13 cellular contexts compared by ENCODE assay signal in the genomic region with DNA sequence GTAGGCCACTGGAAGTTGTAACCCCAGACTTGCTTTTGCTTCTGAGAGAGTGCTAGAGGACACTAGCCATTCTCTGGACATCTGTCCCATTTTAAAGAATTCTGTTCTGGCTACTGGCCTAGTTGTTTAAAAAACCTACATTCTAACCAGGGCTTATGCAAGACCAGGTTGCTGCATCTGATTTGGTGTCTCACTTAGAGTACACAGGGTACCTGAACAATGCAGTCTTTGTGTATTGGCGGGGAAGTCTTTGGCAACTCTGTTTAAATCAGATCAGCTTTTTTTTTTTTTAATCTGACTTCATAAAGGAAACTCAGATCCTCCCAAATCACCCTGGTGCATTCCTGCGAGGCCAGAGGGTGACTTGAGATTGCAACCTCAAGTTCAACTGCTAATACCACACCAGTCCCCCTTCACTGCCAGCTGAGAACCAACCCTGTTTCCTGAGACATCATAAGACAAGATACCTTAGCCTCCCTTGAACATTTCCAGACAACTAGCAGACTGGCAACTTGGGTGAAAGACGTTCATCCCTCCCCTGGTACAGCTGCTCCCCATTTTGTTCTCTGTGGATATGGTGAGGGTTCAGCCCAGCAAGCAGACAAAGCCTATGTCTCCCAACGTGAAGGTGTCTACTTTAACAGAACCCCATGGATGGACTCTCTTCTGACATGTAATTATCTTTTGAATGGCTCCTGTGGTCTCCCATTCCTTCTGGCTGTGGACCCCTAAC. TPM values are rescaled to one million over a fixed set of nuclear protein-coding genes. Genes with fewer than 3 reads are reported as not detected.
A peak's percentile ranks its signal among the peaks of the same experiment; 100 is the strongest.
DNase-seq lines count a peak whose midpoint lies in the region; ATAC-seq, FAIRE-seq and TF ChIP-seq lines count a peak whose summit lies in the region.
"Had no signal": no experiment of that assay in that cellular context is flagged by ENCODE, and none has a peak within 500 bp of the region (broad histone marks: within the 10 kb centered on the region; RNA-seq: fewer than 3 reads in every experiment).

No MANE protein-coding gene starts in this region.

- no peaks in the 10 kb centered on the region for H3K27me3 Mint-ChIP-seq in activated CD4-positive, alpha-beta T cell treated with anti-CD3 and anti-CD28 coated beads, Interleukin-2, amount 10 ng/mL, durations not matched to agents 24 days and 14 days

- peaks cover 56% of the 10 kb centered on the region for H3K36me3 Mint-ChIP-seq in activated CD4-positive, alpha-beta T cell treated with anti-CD3 and anti-CD28 coated beads, Interleukin-2, amount 10 ng/mL, durations not matched to agents 24 days and 14 days (ENCODE audit: low read depth)
- peaks cover 11 to 54% of the 10 kb centered on the region in 2 donors for H3K36me3 Mint-ChIP-seq in activated naive CD4-positive, alpha-beta T cell treated with anti-CD3 and anti-CD28 coated beads, Interleukin-2, amount 50 U/mL, for 72 hours
- peaks cover 90% of the 10 kb centered on the region for H3K36me3 Mint-ChIP-seq in stimulated activated effector memory CD8-positive, alpha-beta T cell treated with anti-CD3 and anti-CD28 coated beads, Interleukin-12 subunit alpha, Interleukin-12 subunit beta, amount 100 ng/mL, for 72 hours

- peak overlapping the region; percentile 51 for H3K27ac Mint-ChIP-seq in activated CD4-positive, alpha-beta T cell treated with anti-CD3 and anti-CD28 coated beads, Interleukin-2, amount 10 ng/mL, durations not matched to agents 24 days and 14 days
- peak overlapping the region; percentile 79 to 89 for H3K27ac Mint-ChIP-seq in activated naive CD4-positive, alpha-beta T cell treated with anti-CD3 and anti-CD28 coated beads, Interleukin-2, amount 50 U/mL, for 72 hours
- H3K27ac Mint-ChIP-seq in stimulated activated effector memory CD8-positive, alpha-beta T cell treated with anti-CD3 and anti-CD28 coated beads, Interleukin-12 subunit alpha, Interleukin-12 subunit beta, amount 100 ng/mL, for 72 hours: peak overlapping the region; percentile 54

- no peak overlapping the region for H3K27ac ChIP-seq in kidney (ENCODE audit: low read depth in 2 of 2, low read length in 2 of 2)
- H3K27ac ChIP-seq: A549, thoracic aorta, VCaP had no signal

- peak; percentile 57 for DNase-seq in activated CD4-positive, alpha-beta T cell treated with anti-CD3 and anti-CD28 coated beads, Interleukin-2, amount 10 ng/mL, durations not matched to agents 24 days and 14 days
- DNase-seq in activated CD4-positive, alpha-beta T cell treated with anti-CD3 and anti-CD28 coated beads, Interleukin-2, amount 50 U/mL, for 48 hours: no peak
- no peak for DNase-seq in activated naive CD4-positive, alpha-beta T cell treated with anti-CD3 and anti-CD28 coated beads, Interleukin-2, amount 50 U/mL, for 72 hours (ENCODE audit: low spot score in 2 of 2)
- peak; percentile 52 for DNase-seq in kidney
- DNase-seq in stimulated activated effector memory CD8-positive, alpha-beta T cell treated with anti-CD3 and anti-CD28 coated beads, Interleukin-12 subunit alpha, Interleukin-12 subunit beta, amount 100 ng/mL, for 72 hours (ENCODE audit: low spot score in 2 of 2): no peak
- no peak for DNase-seq in stimulated activated CD4-positive, alpha-beta T cell treated with anti-CD3 and anti-CD28 coated beads, Interleukin-2, amount 100 ng/mL, for 48 hours
- DNase-seq in GM10266 (ENCODE audit: extremely low spot score): no peak
- DNase-seq: aorta, NCI-H1930 had no signal

- TF ChIP-seq CTCF in kidney (IDR thresholded peaks at IDR 0.05; ENCODE audit: borderline replicate concordance, extremely low read depth, insufficient read depth) (no peak), GM10266 (IDR thresholded peaks at IDR 0.05; ENCODE audit: control insufficient read depth, insufficient read depth, low read depth, missing control alignments) (no peak)

- intact Hi-C loops in activated CD4-positive, alpha-beta T cell treated with anti-CD3 and anti-CD28 coated beads, Interleukin-2, amount 10 ng/mL, durations not matched to agents 24 days and 14 days (cut with micrococcal nuclease): no loop called here
- intact Hi-C loops in kidney (cut with DNase I): no loop called here

- peaks cover 32% of the 10 kb centered on the region for H3K4me1 Mint-ChIP-seq in activated CD4-positive, alpha-beta T cell treated with anti-CD3 and anti-CD28 coated beads, Interleukin-2, amount 10 ng/mL, durations not matched to agents 24 days and 14 days
- H3K4me1 Mint-ChIP-seq in stimulated activated effector memory CD8-positive, alpha-beta T cell treated with anti-CD3 and anti-CD28 coated beads, Interleukin-12 subunit alpha, Interleukin-12 subunit beta, amount 100 ng/mL, for 72 hours: peaks cover 35% of the 10 kb centered on the region

- no peak overlapping the region for H3K4me3 ChIP-seq in kidney (ENCODE audit: low read length in 2 of 2)
- H3K4me3 ChIP-seq: A549, thoracic aorta had no signal

- peaks cover 19 to 32% of the 10 kb centered on the region in 2 donors for H3K36me3 ChIP-seq in kidney (ENCODE audit: control insufficient read depth in 1 of 2, insufficient read depth in 2 of 2, low read length in 2 of 2)

- no peak for ATAC-seq in activated naive CD4-positive, alpha-beta T cell treated with anti-CD3 and anti-CD28 coated beads, Interleukin-2, amount 50 U/mL, for 72 hours
- no peak for ATAC-seq in stimulated activated effector memory CD8-positive, alpha-beta T cell treated with anti-CD3 and anti-CD28 coated beads, Interleukin-12 subunit alpha, Interleukin-12 subunit beta, amount 100 ng/mL, for 72 hours
- ATAC-seq in HG03196 (IDR thresholded peaks at IDR 0.05; ENCODE audit: unreplicated experiment): no peak
- ATAC-seq: A549 had no signal

- no peaks in the 10 kb centered on the region for H3K9me3 Mint-ChIP-seq in activated CD4-positive, alpha-beta T cell treated with anti-CD3 and anti-CD28 coated beads, Interleukin-2, amount 10 ng/mL, durations not matched to agents 24 days and 14 days
- H3K9me3 Mint-ChIP-seq in activated naive CD4-positive, alpha-beta T cell treated with anti-CD3 and anti-CD28 coated beads, Interleukin-2, amount 50 U/mL, for 72 hours: no peaks in the 10 kb centered on the region
- no peaks in the 10 kb centered on the region for H3K9me3 Mint-ChIP-seq in stimulated activated effector memory CD8-positive, alpha-beta T cell treated with anti-CD3 and anti-CD28 coated beads, Interleukin-12 subunit alpha, Interleukin-12 subunit beta, amount 100 ng/mL, for 72 hours

- H3K9ac ChIP-seq in kidney (ENCODE audit: low read length in 2 of 2): no peak overlapping the region

- FAIRE-seq in kidney (lab: Jason Lieb, UNC): no peak
- FAIRE-seq: A549 had no signal

- H3K4me1 ChIP-seq in kidney (ENCODE audit: control insufficient read depth in 1 of 2, insufficient read depth in 1 of 2, low read depth in 1 of 2, low read length in 2 of 2): no peaks in the 10 kb centered on the region

- no peaks in the 10 kb centered on the region for H3K9me3 ChIP-seq in kidney (ENCODE audit: control insufficient read depth in 1 of 2, low read length in 2 of 2)
- H3K9me3 ChIP-seq: A549, thoracic aorta had no signal

- H3K4me3 Mint-ChIP-seq in activated CD4-positive, alpha-beta T cell treated with anti-CD3 and anti-CD28 coated beads, Interleukin-2, amount 10 ng/mL, durations not matched to agents 24 days and 14 days: no peak overlapping the region
- no peak overlapping the region for H3K4me3 Mint-ChIP-seq in stimulated activated effector memory CD8-positive, alpha-beta T cell treated with anti-CD3 and anti-CD28 coated beads, Interleukin-12 subunit alpha, Interleukin-12 subunit beta, amount 100 ng/mL, for 72 hours

RNA-seq across cellular contexts. Expression of a gene that starts 27.0 kb away (rescaled TPM):
- 266 and 289 TPM in 2 replicates for total RNA-seq in activated CD4-positive, alpha-beta T cell treated with anti-CD3 and anti-CD28 coated beads, Interleukin-2, amount 10 ng/mL, durations not matched to agents 24 days and 14 days
- 100 to 1,000 TPM; 156 to 291 TPM for total RNA-seq in activated naive CD4-positive, alpha-beta T cell treated with anti-CD3 and anti-CD28 coated beads, Interleukin-2, amount 50 U/mL, for 72 hours
- total RNA-seq in kidney: 380 TPM
- 848 TPM for polyA plus RNA-seq in kidney (ENCODE audit: insufficient read depth, low read depth, low replicate concordance)

RNA-seq across cellular contexts. Expression of a gene that starts 35.3 kb away (rescaled TPM):
- 112 and 113 TPM in 2 replicates for total RNA-seq in activated CD4-positive, alpha-beta T cell treated with anti-CD3 and anti-CD28 coated beads, Interleukin-2, amount 10 ng/mL, durations not matched to agents 24 days and 14 days
- 100 to 1,000 TPM in 1 of 2 donors, 10 to 100 TPM in 1; 93.5 to 229 TPM for total RNA-seq in activated naive CD4-positive, alpha-beta T cell treated with anti-CD3 and anti-CD28 coated beads, Interleukin-2, amount 50 U/mL, for 72 hours
- 15.6 TPM for total RNA-seq in kidney
- polyA plus RNA-seq in kidney (ENCODE audit: insufficient read depth, low read depth, low replicate concordance): 1.2 TPM

Comparison
In these comparisons a context has a peak if more than half of its experiments do, and no peak if none do; other contexts are left out.
1. DNase-seq: peak in activated CD4-positive, alpha-beta T cell treated with anti-CD3 and anti-CD28 coated beads, Interleukin-2, amount 10 ng/mL, durations not matched to agents 24 days and 14 days (single experiment) and kidney (single experiment); none in activated CD4-positive, alpha-beta T cell treated with anti-CD3 and anti-CD28 coated beads, Interleukin-2, amount 50 U/mL, for 48 hours (0 of 2), activated naive CD4-positive, alpha-beta T cell treated with anti-CD3 and anti-CD28 coated beads, Interleukin-2, amount 50 U/mL, for 72 hours (0 of 2), stimulated activated effector memory CD8-positive, alpha-beta T cell treated with anti-CD3 and anti-CD28 coated beads, Interleukin-12 subunit alpha, Interleukin-12 subunit beta, amount 100 ng/mL, for 72 hours (0 of 2), stimulated activated CD4-positive, alpha-beta T cell treated with anti-CD3 and anti-CD28 coated beads, Interleukin-2, amount 100 ng/mL, for 48 hours (0 of 2) and GM10266 (single experiment).
2. Peak in every context shown above with its lines, with median percentiles within 50 percentile points of each other: H3K27ac Mint-ChIP-seq.